In the genomic region with DNA sequence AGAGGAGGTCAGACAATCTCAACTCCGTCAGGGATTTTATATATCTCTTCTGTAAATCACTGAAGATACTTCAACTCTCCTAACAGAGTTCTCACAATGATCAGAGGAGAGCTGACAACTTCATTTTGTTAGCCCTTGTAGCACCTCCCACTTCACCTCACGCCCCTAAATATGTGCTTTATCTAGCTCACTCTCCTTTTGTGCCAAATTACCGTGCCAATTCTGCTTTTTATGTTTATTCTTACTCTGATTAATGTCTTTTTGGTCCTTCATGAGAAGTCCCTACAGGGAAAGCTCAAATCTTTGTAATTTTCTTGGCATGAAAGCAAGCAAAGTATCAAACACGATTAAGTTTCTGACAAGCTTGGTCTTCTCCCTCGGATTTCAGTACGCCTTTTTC, we compare ENCODE assay signal across 32 cellular contexts.
"Had no signal": no experiment of that assay in that cellular context is flagged by ENCODE, and none has a peak within 500 bp of the region (broad histone marks: within the 10 kb centered on the region; RNA-seq: fewer than 3 reads in every experiment).

No MANE protein-coding gene starts in this region.

- H3K9me3 ChIP-seq: ascending aorta, gastrocnemius medialis, heart left ventricle had no signal

- H3K36me3 Mint-ChIP-seq: activated naive CD8-positive, alpha-beta T cell had no signal

- H3K27me3 ChIP-seq: ascending aorta, brain microvascular endothelial cell, dorsolateral prefrontal cortex, foreskin keratinocyte, gastrocnemius medialis, heart left ventricle had no signal

- ATAC-seq: activated CD4-positive, CD25-positive, alpha-beta regulatory T cell treated with anti-CD3 and anti-CD28 coated beads, Interleukin-2, amount 50 U/mL, for 24 hours; activated CD8-positive, alpha-beta T cell treated with anti-CD3 and anti-CD28 coated beads for 36 hours; activated naive CD8-positive, alpha-beta T cell treated with anti-CD3 and anti-CD28 coated beads, Interleukin-2, amount 50 U/mL, for 24 hours; activated T-cell treated with anti-CD3 and anti-CD28 coated beads, Interleukin-2, amount 50 U/mL, for 4 hours; activated T-helper 17 cell treated with anti-CD3 and anti-CD28 coated beads, Interleukin-2, amount 50 U/mL, for 72 hours; esophagus mucosa; foreskin keratinocyte; gastrocnemius medialis; heart left ventricle had no signal

- H3K4me3 ChIP-seq: coronary artery, dorsolateral prefrontal cortex, gastrocnemius medialis, heart left ventricle had no signal

- H3K36me3 ChIP-seq: ascending aorta, brain microvascular endothelial cell, gastrocnemius medialis, heart left ventricle, WERI-Rb-1 had no signal

- H3K27ac Mint-ChIP-seq: activated B cell treated with CpG ODN at 0.5 μM for 24 hours; activated CD8-positive, alpha-beta T cell treated with anti-CD3 and anti-CD28 coated beads for 36 hours; activated naive CD8-positive, alpha-beta T cell; activated naive CD8-positive, alpha-beta T cell treated with anti-CD3 and anti-CD28 coated beads, Interleukin-2, amount 50 U/mL, for 24 hours; activated T-helper 17 cell treated with anti-CD3 and anti-CD28 coated beads, Interleukin-2, amount 50 U/mL, for 72 hours; dendritic cell treated with granulocyte-macrophage colony-stimulating factor and Interleukin-4, amounts not matched to agents 40 ng/mL and 50 ng/mL, for 4 days; endodermal cell; T-helper 2 cell treated with Interferon-gamma antibody and Interleukin-4, amounts not matched to agents 5 μg/mL and 100 μg/mL, for 36 hours had no signal

- H3K4me3 Mint-ChIP-seq: activated B cell treated with CpG ODN at 0.5 μM for 24 hours; activated CD8-positive, alpha-beta T cell treated with anti-CD3 and anti-CD28 coated beads for 36 hours; activated naive CD8-positive, alpha-beta T cell; activated naive CD8-positive, alpha-beta T cell treated with anti-CD3 and anti-CD28 coated beads, Interleukin-2, amount 50 U/mL, for 24 hours; activated T-cell treated with anti-CD3 and anti-CD28 coated beads, Interleukin-2, amount 50 U/mL, for 4 hours; activated T-helper 17 cell treated with anti-CD3 and anti-CD28 coated beads, Interleukin-2, amount 50 U/mL, for 72 hours; central memory CD8-positive, alpha-beta T cell; dendritic cell treated with granulocyte-macrophage colony-stimulating factor and Interleukin-4, amounts not matched to agents 40 ng/mL and 50 ng/mL, for 4 days; endodermal cell; T-helper 2 cell treated with Interferon-gamma antibody and Interleukin-4, amounts not matched to agents 5 μg/mL and 100 μg/mL, for 36 hours had no signal

- H3K4me1 Mint-ChIP-seq: activated B cell treated with CpG ODN at 0.5 μM for 24 hours; activated naive CD8-positive, alpha-beta T cell treated with anti-CD3 and anti-CD28 coated beads, Interleukin-2, amount 50 U/mL, for 24 hours; activated T-helper 17 cell treated with anti-CD3 and anti-CD28 coated beads, Interleukin-2, amount 50 U/mL, for 72 hours; central memory CD8-positive, alpha-beta T cell had no signal

- H3K27me3 Mint-ChIP-seq: activated B cell treated with CpG ODN at 0.5 μM for 24 hours; activated CD8-positive, alpha-beta T cell treated with anti-CD3 and anti-CD28 coated beads for 36 hours; activated naive CD8-positive, alpha-beta T cell; activated naive CD8-positive, alpha-beta T cell treated with anti-CD3 and anti-CD28 coated beads, Interleukin-2, amount 50 U/mL, for 24 hours; activated T-helper 17 cell treated with anti-CD3 and anti-CD28 coated beads, Interleukin-2, amount 50 U/mL, for 72 hours; central memory CD8-positive, alpha-beta T cell; dendritic cell treated with granulocyte-macrophage colony-stimulating factor and Interleukin-4, amounts not matched to agents 40 ng/mL and 50 ng/mL, for 4 days had no signal

- DNase-seq: activated B cell treated with CpG ODN at 0.5 μM for 24 hours; activated CD4-positive, alpha-beta T cell treated with anti-CD3 and anti-CD28 coated beads for 48 hours; activated CD4-positive, alpha-beta T cell treated with anti-CD3 and anti-CD28 coated beads, Interleukin-2, amount 50 U/mL, for 1 hour; activated CD4-positive, alpha-beta T cell treated with anti-CD3 and anti-CD28 coated beads, Interleukin-2, amount 50 U/mL, for 48 hours; activated CD8-positive, alpha-beta memory T cell treated with anti-CD3 and anti-CD28 coated beads for 24 hours; activated CD8-positive, alpha-beta T cell treated with anti-CD3 and anti-CD28 coated beads for 36 hours; activated effector memory CD4-positive, alpha-beta T cell treated with Interleukin-2 at 50 U/mL for 16 hours; activated gamma-delta T cell treated with Interleukin-2 at 50 U/mL for 16 hours; activated naive CD4-positive, alpha-beta T cell treated with anti-CD3 and anti-CD28 coated beads, Interleukin-2, amount 50 U/mL, for 16 hours; activated naive CD4-positive, alpha-beta T cell treated with Interleukin-2 at 50 U/mL for 16 hours; activated naive CD8-positive, alpha-beta T cell treated with anti-CD3 and anti-CD28 coated beads, Interleukin-2, amount 50 U/mL, for 24 hours; activated T-cell treated with anti-CD3 and anti-CD28 coated beads, Interleukin-2, amount 50 U/mL, for 4 hours; brain microvascular endothelial cell; dorsolateral prefrontal cortex; effector memory CD4-positive, alpha-beta T cell; endodermal cell; foreskin keratinocyte; gastrocnemius medialis; glutamatergic neuron; heart left ventricle; hypothalamus; T1000; WERI-Rb-1 had no signal

- H3K4me1 ChIP-seq: foreskin keratinocyte, gastrocnemius medialis had no signal

- H3K27ac ChIP-seq: ascending aorta, brain microvascular endothelial cell, coronary artery, dorsolateral prefrontal cortex, foreskin keratinocyte, gastrocnemius medialis, heart left ventricle, WERI-Rb-1 had no signal

- H3K9me3 Mint-ChIP-seq: activated CD8-positive, alpha-beta T cell treated with anti-CD3 and anti-CD28 coated beads for 36 hours; activated T-cell treated with anti-CD3 and anti-CD28 coated beads, Interleukin-2, amount 50 U/mL, for 4 hours; dendritic cell treated with granulocyte-macrophage colony-stimulating factor and Interleukin-4, amounts not matched to agents 40 ng/mL and 50 ng/mL, for 4 days; endodermal cell; T-helper 2 cell treated with Interferon-gamma antibody and Interleukin-4, amounts not matched to agents 5 μg/mL and 100 μg/mL, for 36 hours had no signal
